Comparison of ENCODE assay signal across 1 cellular context in genomic region chr18:62850619-62851306, GRCh38.
TF ChIP-seq lines count a peak whose summit lies in the region.

No MANE protein-coding gene starts in this region.

TF ChIP-seq in K562, 482 proteins besides CTCF, POLR2A, EP300 and RAD21 (continued from another document):
- TF ChIP-seq TAF15 (IDR thresholded peaks at IDR 0.05; ENCODE audit: low read depth, low read length), result no peak
- no peak for TF ChIP-seq TFAP4 (CRISPR knock-in tag; IDR thresholded peaks at IDR 0.05; ENCODE audit: borderline replicate concordance)
- TF ChIP-seq ZNF75A (CRISPR knock-in tag; IDR thresholded peaks at IDR 0.05), result no peak
- TF ChIP-seq NFRKB (IDR thresholded peaks at IDR 0.05; ENCODE audit: low read depth), result no peak
- TF ChIP-seq CREB3L1 (IDR thresholded peaks at IDR 0.05; ENCODE audit: borderline replicate concordance, low read depth), result peak; percentile 95
- TF ChIP-seq ZNF324 (CRISPR knock-in tag; IDR thresholded peaks at IDR 0.05), result no peak
- TF ChIP-seq EP400 (IDR thresholded peaks at IDR 0.05), result peak; percentile 79; the same call in 1 of the 2 replicates
- TF ChIP-seq CEBPG (CRISPR knock-in tag; IDR thresholded peaks at IDR 0.05), result no peak
- no peak for TF ChIP-seq CEBPG (tag; conservative IDR thresholded peaks at IDR 0.05 in 1 of 2, IDR thresholded peaks at IDR 0.05 in 1 of 2)
- TF ChIP-seq RBFOX2 (IDR thresholded peaks at IDR 0.05; ENCODE audit: low read depth, low read length), result no peak
- TF ChIP-seq HDAC8 (tag; IDR thresholded peaks at IDR 0.05), result no peak
- no peak for TF ChIP-seq C11orf30 (IDR thresholded peaks at IDR 0.05; ENCODE audit: low read depth)
- TF ChIP-seq SAP30 (IDR thresholded peaks at IDR 0.05; ENCODE audit: borderline replicate concordance, insufficient read depth, low read depth, low read length, poor library complexity, severe bottlenecking), result no peak
- peak; percentile 60; the same call in 1 of the 2 replicates for TF ChIP-seq ATF3 (IDR thresholded peaks at IDR 0.05)
- TF ChIP-seq ATF3 (CRISPR knock-in tag; conservative IDR thresholded peaks at IDR 0.05), result no peak
- TF ChIP-seq ZNF717 (CRISPR knock-in tag; IDR thresholded peaks at IDR 0.05), result no peak
- peak; percentile 73; the same call in 1 of the 2 replicates for TF ChIP-seq DPF2 (IDR thresholded peaks at IDR 0.05)
- no peak for TF ChIP-seq ASH1L (IDR thresholded peaks at IDR 0.05; ENCODE audit: borderline replicate concordance, low read depth, partially characterized antibody)
- TF ChIP-seq ETV5 (CRISPR knock-in tag; IDR thresholded peaks at IDR 0.05; ENCODE audit: low read depth), result no peak
- TF ChIP-seq ZNF740 (CRISPR knock-in tag; IDR thresholded peaks at IDR 0.05), result no peak
- TF ChIP-seq ZNF740 (tag; IDR thresholded peaks at IDR 0.05), result no peak
- peak; percentile 34; the same call in 1 of the 2 replicates for TF ChIP-seq FOXM1 (IDR thresholded peaks at IDR 0.05; ENCODE audit: low read depth)
- no peak for TF ChIP-seq FOXM1 (CRISPR knock-in tag; IDR thresholded peaks at IDR 0.05; ENCODE audit: low read depth)
- no peak for TF ChIP-seq ZNF561 (CRISPR knock-in tag; conservative IDR thresholded peaks at IDR 0.05)
- no peak for TF ChIP-seq LARP7 (IDR thresholded peaks at IDR 0.05)
- no peak for TF ChIP-seq ZNF551 (CRISPR knock-in tag; IDR thresholded peaks at IDR 0.05)
